In genomic region chr17:78414178-78415162, GRCh38 we compare ENCODE assay signal across 10 cellular contexts. TPM values are rescaled to one million over a fixed set of nuclear protein-coding genes. Genes with fewer than 3 reads are reported as not detected.
DNase-seq lines count a peak whose midpoint lies in the region; ATAC-seq and TF ChIP-seq lines count a peak whose summit lies in the region.
"Had no signal": no experiment of that assay in that cellular context is flagged by ENCODE, and none has a peak within 500 bp of the region (broad histone marks: within the 10 kb centered on the region; RNA-seq: fewer than 3 reads in every experiment).

No MANE protein-coding gene starts in this region.

- H3K27me3 ChIP-seq in right cardiac atrium (ENCODE audit: control insufficient read depth, insufficient read depth), result no peaks in the 10 kb centered on the region

- POLR2A ChIA-PET in HEK293T (lab: Yijun Ruan, JAX), result no interaction called here

- no peak overlapping the region for H3K4me3 ChIP-seq in right cardiac atrium (ENCODE audit: low read length)

- H3K9me3 ChIP-seq in KOPT-K1 (ENCODE audit: insufficient read depth, low read length, poor library complexity, severe bottlenecking), result no peaks in the 10 kb centered on the region
- no peaks in the 10 kb centered on the region for H3K9me3 ChIP-seq in right cardiac atrium (ENCODE audit: control insufficient read depth, low read length)

- peak; percentile 66 for DNase-seq in activated T-cell treated with anti-CD3 and anti-CD28 coated beads, Interleukin-2, amount 50 U/mL, for 1 hour
- DNase-seq in right cardiac atrium, result peak in 2 of 3 donors; percentile 51 to 58
- peak; percentile 34 for DNase-seq in stimulated activated CD4-positive, alpha-beta T cell treated with anti-CD3 and anti-CD28 coated beads, Interleukin-2, amount 100 ng/mL, for 4 hours (ENCODE audit: low read depth)
- DNase-seq in HEK293T (ENCODE audit: extremely low spot score), result no peak
- no peak for DNase-seq in NCI-H1417 (lab: John Stamatoyannopoulos, UW)
- DNase-seq: H7, NCI-H510A treated with DMSO at 0.1 percent for 48 hours had no signal

- H3K27ac ChIP-seq in KOPT-K1 (ENCODE audit: low read depth, low read length, poor library complexity, severe bottlenecking) (peak overlapping the region; percentile 22), right cardiac atrium (ENCODE audit: low read length) (peak overlapping the region; percentile 18)

- no peak for ATAC-seq in right cardiac atrium
- ATAC-seq in HG03565 (IDR thresholded peaks at IDR 0.05; ENCODE audit: unreplicated experiment), result no peak
- ATAC-seq in GM21576 (IDR thresholded peaks at IDR 0.05; ENCODE audit: unreplicated experiment), result no peak

- WGBS in right cardiac atrium, result 72% methylated on average over 34 of the region's 34 CpGs

- intact Hi-C loops in right cardiac atrium (cut with DNase I), result loop anchor here in 1 of 4 donors (5.0 kb wide), 1 partner anchor 32 kb away; no protein-coding TSS in a partner anchor

- H3K4me1 ChIP-seq in right cardiac atrium (ENCODE audit: control insufficient read depth, insufficient read depth, low read length), result peaks cover 32% of the 10 kb centered on the region

- H3K36me3 ChIP-seq in KOPT-K1 (ENCODE audit: insufficient read depth, low read length), result peaks cover 90% of the 10 kb centered on the region

- CTCF ChIA-PET in HEK293T (lab: Yijun Ruan, JAX), result interaction anchor here (0.6 kb wide), 2 partner anchors 9 to 124 kb away, joined by 3 read pairs; no protein-coding TSS in a partner anchor

TF ChIP-seq in HEK293T, 16 proteins besides CTCF, POLR2A, EP300 and RAD21:
- TF ChIP-seq SP1 (IDR thresholded peaks at IDR 0.05), result no peak
- no peak for TF ChIP-seq TARDBP (IDR thresholded peaks at IDR 0.05)
- TF ChIP-seq FOXA1 (IDR thresholded peaks at IDR 0.05), result no peak
- TF ChIP-seq FOXM1 (IDR thresholded peaks at IDR 0.05; ENCODE audit: borderline replicate concordance), result no peak
- TF ChIP-seq HDGF (IDR thresholded peaks at IDR 0.05; ENCODE audit: borderline replicate concordance), result no peak
- no peak for TF ChIP-seq ELF4 (IDR thresholded peaks at IDR 0.05)
- TF ChIP-seq NFRKB (IDR thresholded peaks at IDR 0.05), result no peak
- no peak for TF ChIP-seq LEF1 (IDR thresholded peaks at IDR 0.05; ENCODE audit: borderline replicate concordance)

RNA-seq across cellular contexts. Expression of gene PGS1, which starts 36.0 kb away (rescaled TPM):
- 10 to 100 TPM; 20.2 to 22.2 (median 20.8) TPM for total RNA-seq in right cardiac atrium
- 13.9 TPM for polyA plus RNA-seq in right cardiac atrium

RNA-seq across cellular contexts. Expression of gene SOCS3, which starts 54.6 kb away (rescaled TPM):
- 10 to 100 TPM in 3 of 4 donors, 1 to 10 TPM in 1; 6.6 to 51.2 (median 11.6) TPM for total RNA-seq in right cardiac atrium
- 52.6 TPM for polyA plus RNA-seq in right cardiac atrium

Comparison
In these comparisons a context has a peak if more than half of its experiments do, and no peak if none do; other contexts are left out.
1. DNase-seq: peak in activated T-cell treated with anti-CD3 and anti-CD28 coated beads, Interleukin-2, amount 50 U/mL, for 1 hour (single experiment), right cardiac atrium (2 of 3) and stimulated activated CD4-positive, alpha-beta T cell treated with anti-CD3 and anti-CD28 coated beads, Interleukin-2, amount 100 ng/mL, for 4 hours (single experiment); none in HEK293T (single experiment) and NCI-H1417 (0 of 3).